ENCODE assay signal across 23 cellular contexts in the genomic region with DNA sequence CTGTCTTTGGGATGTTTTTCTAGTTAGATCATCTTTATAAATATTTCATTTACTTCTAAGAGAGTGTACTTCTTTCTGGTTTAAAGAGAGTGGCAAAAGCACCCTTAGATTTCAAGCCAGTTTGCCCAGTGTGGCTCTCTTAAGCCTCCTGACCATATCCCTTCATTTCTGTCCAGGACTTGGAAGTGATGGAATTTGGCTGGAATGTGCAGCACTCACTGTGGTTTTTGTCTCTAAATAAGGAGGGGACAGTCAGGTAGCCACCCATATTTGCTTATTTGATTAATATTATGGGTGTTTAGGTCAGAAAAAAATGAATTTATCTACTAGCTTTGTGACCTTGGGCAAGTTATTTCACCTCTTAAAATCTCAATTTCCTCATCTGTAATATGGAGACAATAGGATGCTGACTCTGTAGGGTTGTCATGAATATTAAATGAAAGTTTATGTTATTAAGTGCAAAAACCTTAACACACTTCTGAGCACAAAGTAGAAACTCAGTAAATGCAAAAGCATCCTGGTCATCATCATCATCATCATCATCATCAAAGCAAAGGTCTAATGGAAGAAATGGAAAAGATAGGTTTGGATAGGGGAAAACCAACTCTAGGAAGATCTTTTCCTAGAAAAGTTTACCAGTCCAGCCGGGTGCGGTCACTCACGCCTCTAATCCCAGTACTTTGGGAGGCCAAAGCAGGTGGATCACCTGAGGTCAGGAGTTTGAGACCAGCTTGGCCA.
"Had no signal": no experiment of that assay in that cellular context is flagged by ENCODE, and none has a peak within 500 bp of the region (broad histone marks: within the 10 kb centered on the region; RNA-seq: fewer than 3 reads in every experiment).

No MANE protein-coding gene starts in this region.

- H3K9me3 ChIP-seq: esophagus muscularis mucosa, gastroesophageal sphincter, heart right ventricle, ovary, psoas muscle, transverse colon had no signal

- H3K27me3 ChIP-seq: ovary had no signal

- DNase-seq: activated CD4-positive, alpha-beta T cell treated with anti-CD3 and anti-CD28 coated beads for 36 hours; activated CD4-positive, alpha-beta T cell treated with anti-CD3 and anti-CD28 coated beads, Interleukin-2, amount 50 U/mL, for 48 hours; activated naive CD4-positive, alpha-beta T cell treated with anti-CD3 and anti-CD28 coated beads, Interleukin-2, amount 10 ng/mL, durations not matched to agents 7 days and 5 days; activated naive CD8-positive, alpha-beta T cell treated with anti-CD3 and anti-CD28 coated beads, Interleukin-2, amount 50 U/mL, for 24 hours; activated T-cell treated with anti-CD3 and anti-CD28 coated beads, Interleukin-2, amount 50 U/mL, for 1 hour; anterior cingulate cortex; cerebellar nuclear complex; effector CD4-positive, alpha-beta T cell; heart right ventricle; immature natural killer cell; mesenchymal stem cell; naive thymus-derived CD8-positive, alpha-beta T cell; ovary; psoas muscle; right cardiac atrium; small intestine; stimulated activated CD4-positive, alpha-beta T cell treated with anti-CD3 and anti-CD28 coated beads, Interleukin-15, amount 100 ng/mL, for 24 hours; stimulated activated CD4-positive, alpha-beta T cell treated with anti-CD3 and anti-CD28 coated beads, Interleukin-2, amount 100 ng/mL, for 48 hours; T-helper 2 cell; transverse colon had no signal

- H3K27ac ChIP-seq: esophagus muscularis mucosa, gastroesophageal sphincter, heart right ventricle, ovary, psoas muscle, transverse colon had no signal

- H3K4me3 ChIP-seq: esophagus muscularis mucosa, gastroesophageal sphincter, heart right ventricle, ovary, psoas muscle, transverse colon had no signal

- H3K36me3 ChIP-seq: esophagus muscularis mucosa, gastroesophageal sphincter, heart right ventricle, ovary, transverse colon had no signal

- ATAC-seq: activated CD4-positive, alpha-beta T cell treated with anti-CD3 and anti-CD28 coated beads for 36 hours; activated naive CD8-positive, alpha-beta T cell treated with anti-CD3 and anti-CD28 coated beads, Interleukin-2, amount 50 U/mL, for 24 hours; gastroesophageal sphincter; heart right ventricle; naive thymus-derived CD8-positive, alpha-beta T cell; psoas muscle; right cardiac atrium; WTC11 had no signal
